ENCODE assay signal across 26 cellular contexts in genomic region chr11:118672865-118673264, GRCh38. TPM values are rescaled to one million over a fixed set of nuclear protein-coding genes. Genes with fewer than 3 reads are reported as not detected.
DNase-seq lines count a peak whose midpoint lies in the region; ATAC-seq and TF ChIP-seq lines count a peak whose summit lies in the region.
"Had no signal": no experiment of that assay in that cellular context is flagged by ENCODE, and none has a peak within 500 bp of the region (broad histone marks: within the 10 kb centered on the region; RNA-seq: fewer than 3 reads in every experiment).

No MANE protein-coding gene starts in this region.

- H3K4ac ChIP-seq in IMR-90 (ENCODE audit: low read depth, low read length) (no peak overlapping the region), mesendoderm (ENCODE audit: low read depth, low read length) (no peak overlapping the region)

- peaks cover 2% of the 10 kb centered on the region; the same call in 1 of the 2 replicates for H3K9me3 ChIP-seq in IMR-90 (ENCODE audit: control insufficient read depth, insufficient read depth, low read length)
- H3K9me3 ChIP-seq: ascending aorta, psoas muscle had no signal

- no peak overlapping the region for H3K14ac ChIP-seq in IMR-90 (replicated peaks; ENCODE audit: low read depth, low read length)

- H3K27me3 ChIP-seq in IMR-90 (ENCODE audit: control insufficient read depth, insufficient read depth, low read length) (no peaks in the 10 kb centered on the region; the same call in 1 of the 2 replicates), mesendoderm (ENCODE audit: insufficient read depth, low read length, poor library complexity) (no peaks in the 10 kb centered on the region)
- H3K27me3 ChIP-seq: ascending aorta had no signal

- POLR2A ChIA-PET in IMR-90 (lab: Charles Lee; ENCODE audit: unreplicated experiment), result no interaction called here

- H3K18ac ChIP-seq in IMR-90 (ENCODE audit: low read depth, low read length), result no peak overlapping the region
- H3K18ac ChIP-seq in mesendoderm (ENCODE audit: low read length), result no peak overlapping the region

- no TSS peak for BruUV-seq in IMR-90 (replicated peaks; lab: Mats Ljungman, UMichigan)

- H3K4me1 Mint-ChIP-seq in CD14-positive monocyte, result no peaks in the 10 kb centered on the region
- H3K4me1 Mint-ChIP-seq: IgD-negative memory B cell, natural killer cell had no signal

- DNase-seq in CD14-positive monocyte (ENCODE audit: low spot score) (no peak), IMR-90 (no peak), amniotic epithelial cell (ENCODE audit: low read depth) (peak; percentile 14), mesendoderm (peak; percentile 73), NCI-H1092 treated with DMSO at 0.1 percent for 48 hours (lab: John Stamatoyannopoulos, UW) (no peak), NCI-H510A (lab: John Stamatoyannopoulos, UW) (no peak)
- DNase-seq: activated CD4-positive, CD25-positive, alpha-beta regulatory T cell treated with anti-CD3 and anti-CD28 coated beads, Interleukin-2, amount 50 U/mL, for 72 hours; activated CD8-positive, alpha-beta memory T cell treated with anti-CD3 and anti-CD28 coated beads, Interleukin-2, amount 50 U/mL, for 4 hours; activated naive CD4-positive, alpha-beta T cell treated with Interleukin-2 at 50 U/mL for 16 hours; Calu3; GF-D8; natural killer cell; NCI-H1048; NCI-H2107; NCI-H748 treated with DMSO at 0.1 percent for 48 hours; psoas muscle; stimulated activated CD4-positive, alpha-beta T cell treated with anti-CD3 and anti-CD28 coated beads, Interleukin-15, amount 100 ng/mL, for 24 hours; stimulated activated naive CD8-positive, alpha-beta T cell treated with anti-CD3 and anti-CD28 coated beads, Interleukin-15, Interleukin-2, amounts not matched to agents 100 U/mL and 50 U/mL, for 24 hours had no signal

- H3K4me3 Mint-ChIP-seq in CD14-positive monocyte, result no peak overlapping the region
- H3K4me3 Mint-ChIP-seq: IgD-negative memory B cell; natural killer cell; T-helper 1 cell treated with Interleukin-12 subunit alpha and Interleukin-12 subunit beta and Interleukin-4 antibody, amounts not matched to agents 30 μg/mL and 1 μg/mL, for 36 hours had no signal

- H2BK120ac ChIP-seq in IMR-90 (ENCODE audit: low read depth, low read length) (no peak overlapping the region), mesendoderm (ENCODE audit: low read depth, low read length) (no peak overlapping the region)

- H3K56ac ChIP-seq in IMR-90 (ENCODE audit: extremely low read depth, insufficient read depth, low read length) (no peak overlapping the region), mesendoderm (ENCODE audit: low read length) (no peak overlapping the region)

- no peak for TF ChIP-seq RAD21 in IMR-90 (IDR thresholded peaks at IDR 0.05; ENCODE audit: low read length)

- CTCF ChIA-PET in IMR-90 (lab: Yijun Ruan, JAX), result no interaction called here

- H4K91ac ChIP-seq in IMR-90 (ENCODE audit: insufficient read depth, low read depth, low read length), result no peak overlapping the region

- H3K79me1 ChIP-seq in IMR-90 (ENCODE audit: low read depth in 1 of 2, low read length in 2 of 2) (no peaks in the 10 kb centered on the region), mesendoderm (ENCODE audit: low read length) (no peaks in the 10 kb centered on the region)

- no peaks in the 10 kb centered on the region for H3K36me3 Mint-ChIP-seq in CD14-positive monocyte
- H3K36me3 Mint-ChIP-seq: natural killer cell had no signal

- TF ChIP-seq CTCF in CD14-positive monocyte (IDR thresholded peaks at IDR 0.05) (peak; percentile 10), IMR-90 (conservative IDR thresholded peaks at IDR 0.05; ENCODE audit: low read depth, low read length) (no peak)

- H3K27me3 Mint-ChIP-seq in CD14-positive monocyte (ENCODE audit: low read depth in 3 of 3), result peaks cover 5 to 12% (median 7%) of the 10 kb centered on the region in 3 donors

- no peaks in the 10 kb centered on the region for H3K36me3 ChIP-seq in IMR-90 (ENCODE audit: control insufficient read depth, insufficient read depth, low read length)
- H3K36me3 ChIP-seq in mesendoderm (ENCODE audit: control insufficient read depth, insufficient read depth, low read length), result no peaks in the 10 kb centered on the region
- H3K36me3 ChIP-seq: ascending aorta had no signal

- no peak overlapping the region for H2BK20ac ChIP-seq in IMR-90 (ENCODE audit: low read depth, low read length)

- H2AK5ac ChIP-seq in IMR-90 (ENCODE audit: low read depth, low read length) (no peak overlapping the region), mesendoderm (ENCODE audit: low read length) (no peak overlapping the region)

- no peak overlapping the region for H4K5ac ChIP-seq in IMR-90 (ENCODE audit: low read depth, low read length)
- no peak overlapping the region for H4K5ac ChIP-seq in mesendoderm (ENCODE audit: low read length)

- no CpG with 5 or more reads among the region's 1 CpG for WGBS in IMR-90 (ENCODE audit: extremely low coverage in 2 of 2, insufficient read length in 1 of 2), 2 experiments
- no CpG with 5 or more reads among the region's 1 CpG for WGBS in mesendoderm (ENCODE audit: extremely low coverage, insufficient coverage, low lambda C conversion rate)

- H3K23ac ChIP-seq in IMR-90 (ENCODE audit: low read depth, low read length), result no peak overlapping the region
- no peak overlapping the region for H3K23ac ChIP-seq in mesendoderm (ENCODE audit: low read length)

- TF ChIP-seq POLR2A in IMR-90 (IDR thresholded peaks at IDR 0.05; ENCODE audit: low read depth, low read length), result no peak

- ATAC-seq in IMR-90 (ENCODE audit: low read depth) (peak; percentile 50), HG02885 (IDR thresholded peaks at IDR 0.05; ENCODE audit: poor library complexity, unreplicated experiment) (no peak), HG02763 (IDR thresholded peaks at IDR 0.05; ENCODE audit: unreplicated experiment) (no peak)
- ATAC-seq: natural killer cell; psoas muscle; Right ventricle myocardium inferior; stimulated activated naive CD8-positive, alpha-beta T cell treated with anti-CD3 and anti-CD28 coated beads, Interleukin-15, Interleukin-2, amounts not matched to agents 100 U/mL and 50 U/mL, for 24 hours had no signal

- in situ Hi-C loops in IMR-90 (cut with MboI; ENCODE audit: low sequenced_read_pairs), result no loop called here

- H3K27ac Mint-ChIP-seq in CD14-positive monocyte, result no peak overlapping the region
- H3K27ac Mint-ChIP-seq: IgD-negative memory B cell; natural killer cell; T-helper 1 cell treated with Interleukin-12 subunit alpha and Interleukin-12 subunit beta and Interleukin-4 antibody, amounts not matched to agents 30 μg/mL and 1 μg/mL, for 36 hours had no signal

- no peak overlapping the region for H3K27ac ChIP-seq in IMR-90 (ENCODE audit: insufficient read depth, low read length)
- H3K27ac ChIP-seq in mesendoderm (ENCODE audit: low read depth, low read length), result no peak overlapping the region
- H3K27ac ChIP-seq: ascending aorta, epithelial cell of prostate, psoas muscle had no signal

- peaks cover 4 to 27% (median 12%) of the 10 kb centered on the region in 7 donors for H3K9me3 Mint-ChIP-seq in CD14-positive monocyte
- H3K9me3 Mint-ChIP-seq: T-helper 1 cell treated with Interleukin-12 subunit alpha and Interleukin-12 subunit beta and Interleukin-4 antibody, amounts not matched to agents 30 μg/mL and 1 μg/mL, for 36 hours had no signal

- H2BK5ac ChIP-seq in IMR-90 (ENCODE audit: low read depth, low read length, poor library complexity, severe bottlenecking) (no peak overlapping the region), mesendoderm (ENCODE audit: low read length) (no peak overlapping the region)

- H4K8ac ChIP-seq in IMR-90 (ENCODE audit: low read depth in 2 of 2, low read length in 2 of 2) (no peak overlapping the region), mesendoderm (ENCODE audit: low read depth, low read length) (no peak overlapping the region)

- H4K20me1 ChIP-seq in IMR-90 (ENCODE audit: insufficient read depth, low read length), result no peaks in the 10 kb centered on the region

- H3K9me1 ChIP-seq in IMR-90 (ENCODE audit: insufficient read depth, low read length), result no peaks in the 10 kb centered on the region

- dilution Hi-C loops in IMR-90 (cut with HindIII; ENCODE audit: low sequenced_read_pairs, unreplicated experiment), result no loop called here

- no peak overlapping the region for H3K4me2 ChIP-seq in IMR-90 (ENCODE audit: low read depth, low read length)
- no peak overlapping the region for H3K4me2 ChIP-seq in mesendoderm (ENCODE audit: low read length)

- no peaks in the 10 kb centered on the region for H3K79me2 ChIP-seq in mesendoderm (ENCODE audit: control insufficient read depth, insufficient read depth, low read length)

- H2BK15ac ChIP-seq in IMR-90 (ENCODE audit: low read depth, low read length) (no peak overlapping the region), mesendoderm (replicated peaks; ENCODE audit: low read depth) (no peak overlapping the region)

- H3K9ac ChIP-seq in IMR-90 (ENCODE audit: low read depth, low read length) (no peak overlapping the region), mesendoderm (ENCODE audit: low read length) (no peak overlapping the region)

- H3K4me3 ChIP-seq in IMR-90 (ENCODE audit: insufficient read depth, low read depth, low read length) (no peak overlapping the region), mesendoderm (ENCODE audit: low read length) (no peak overlapping the region)
- H3K4me3 ChIP-seq: ascending aorta, psoas muscle had no signal

- no peak overlapping the region for H2AFZ ChIP-seq in IMR-90 (replicated peaks; ENCODE audit: low read length, poor library complexity)

- intact Hi-C loops in CD14-positive monocyte (cut with micrococcal nuclease), result no loop called here
- intact Hi-C loops in IMR-90 (cut with micrococcal nuclease), result no loop called here

- no peak overlapping the region for H2AK9ac ChIP-seq in IMR-90 (replicated peaks; ENCODE audit: low read depth, low read length, poor library complexity)

- H3K4me1 ChIP-seq in IMR-90 (ENCODE audit: control insufficient read depth, insufficient read depth, low read length) (no peaks in the 10 kb centered on the region), mesendoderm (ENCODE audit: control insufficient read depth, low read depth, low read length) (no peaks in the 10 kb centered on the region)
- H3K4me1 ChIP-seq: ascending aorta, psoas muscle had no signal

TF ChIP-seq in IMR-90, 13 proteins besides CTCF, POLR2A, EP300 and RAD21 (continues in another document):
- TF ChIP-seq MXI1 (IDR thresholded peaks at IDR 0.05; ENCODE audit: borderline replicate concordance, low read depth, low read length) (no peak), MAZ (IDR thresholded peaks at IDR 0.05; ENCODE audit: borderline replicate concordance, low read depth, low read length) (no peak), BHLHE40 (IDR thresholded peaks at IDR 0.05; ENCODE audit: low read depth, low read length) (no peak), CEBPB (IDR thresholded peaks at IDR 0.05; ENCODE audit: low read depth, low read length) (no peak), SMC3 (IDR thresholded peaks at IDR 0.05; ENCODE audit: low read depth, low read length) (no peak)

RNA-seq across cellular contexts. Expression of gene TREH, which starts 6.6 kb away (rescaled TPM):
- polyA plus RNA-seq in CD14-positive monocyte, result not detected
- not detected in 2 replicates for total RNA-seq in IMR-90 (2012; rRNA removed)
- not detected in 2 replicates for polyA plus RNA-seq in IMR-90 (2012; rRNA removed)
- polyA plus RNA-seq in IMR-90 (2012; cell fraction: cytosol; rRNA removed), result not detected in 2 replicates
- polyA plus RNA-seq in IMR-90 (2012; cell fraction: nucleus; rRNA removed; ENCODE audit: low replicate concordance), result not detected in 2 replicates
- polyA plus RNA-seq in mesendoderm (2013, experiment 1 of 2), result not detected
- polyA plus RNA-seq in mesendoderm (2013, experiment 2 of 2), result not detected
- total RNA-seq: ascending aorta, natural killer cell, psoas muscle, Right ventricle myocardium inferior had no signal
- polyA plus RNA-seq: IgD-negative memory B cell, mammary epithelial cell had no signal

Comparison
In these comparisons a context has a peak if more than half of its experiments do, and no peak if none do; other contexts are left out.
1. DNase-seq: peak in amniotic epithelial cell (single experiment) and mesendoderm (single experiment); none in CD14-positive monocyte (single experiment), IMR-90 (single experiment), NCI-H1092 treated with DMSO at 0.1 percent for 48 hours (single experiment) and NCI-H510A (single experiment).